8 cellular contexts compared by ENCODE assay signal in the genomic region with DNA sequence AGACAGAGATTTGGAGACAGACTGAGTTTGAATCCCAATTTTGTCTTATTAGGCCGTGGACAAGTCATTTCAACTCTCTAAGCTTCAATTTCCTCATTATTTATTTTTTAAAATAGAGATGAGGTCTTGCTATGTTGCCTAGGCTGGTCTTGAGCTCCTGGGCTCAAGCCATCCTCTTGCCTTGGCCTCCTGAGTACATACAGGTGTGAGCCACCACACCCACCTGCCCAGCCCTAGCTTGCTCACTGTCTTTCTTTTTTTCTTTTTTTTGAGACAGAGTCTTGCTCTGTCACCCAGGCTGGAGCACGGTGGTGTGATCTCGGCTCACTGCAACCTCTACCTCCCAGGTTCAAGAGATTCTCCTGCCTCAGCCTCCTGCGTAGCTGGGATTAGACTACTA. TPM values are rescaled to one million over a fixed set of nuclear protein-coding genes. Genes with fewer than 3 reads are reported as not detected.
DNase-seq lines count a peak whose midpoint lies in the region; ATAC-seq and TF ChIP-seq lines count a peak whose summit lies in the region.
"Not testable (repeated sequence)": the region's sequence is repeated elsewhere in the genome, so short reads cannot be mapped to it uniquely, and the experiment has no call there.

No MANE protein-coding gene starts in this region.

- H3K4me1 ChIP-seq in ACC112 (ENCODE audit: control insufficient read depth, insufficient read depth, low read length, unreplicated experiment), result peaks cover 24% of the 10 kb centered on the region
- peaks cover 11% of the 10 kb centered on the region for H3K4me1 ChIP-seq in Loucy (ENCODE audit: insufficient read depth, low read length, poor library complexity, severe bottlenecking)
- H3K4me1 ChIP-seq in breast epithelium, result not testable (repeated sequence)
- peaks cover 0 to 50% (median 13%) of the 10 kb centered on the region in 12 donors for H3K4me1 ChIP-seq in heart left ventricle

- H3F3A ChIP-seq in Loucy (ENCODE audit: low read depth), result not testable (repeated sequence)

- not testable (repeated sequence) for TF ChIP-seq POLR2A in breast epithelium (IDR thresholded peaks at IDR 0.05); heart left ventricle (IDR thresholded peaks at IDR 0.05)

- 89 to 94% (median 91%) methylated on average over 4 of the region's 4 CpGs for WGBS in heart left ventricle, 4 donors

- peaks cover 11% of the 10 kb centered on the region for H3K36me3 Mint-ChIP-seq in activated CD4-positive, alpha-beta T cell treated with anti-CD3 and anti-CD28 coated beads for 36 hours (ENCODE audit: low read depth)
- H3K36me3 Mint-ChIP-seq in activated T-helper 17 cell treated with anti-CD3 and anti-CD28 coated beads, Interleukin-2, amount 50 U/mL, for 72 hours (ENCODE audit: low read depth); naive thymus-derived CD8-positive, alpha-beta T cell: not testable (repeated sequence)

- not testable (repeated sequence) for H3K27me3 ChIP-seq in ACC112 (ENCODE audit: insufficient read depth, low read length); Loucy (ENCODE audit: insufficient read depth, low read length, poor library complexity, severe bottlenecking); breast epithelium; heart left ventricle

- CTCF ChIA-PET in activated CD4-positive, alpha-beta T cell treated with anti-CD3 and anti-CD28 coated beads for 36 hours (lab: Charles Lee), result interaction anchor here (0.7 to 3.4 kb wide), 10 partner anchors 9 to 53 kb away, joined by 3 to 18 read pairs (median 5); no protein-coding TSS in a partner anchor

- H3K9me2 ChIP-seq in Loucy (replicated peaks; ENCODE audit: low read depth, low read length), result not testable (repeated sequence)

- H3K9me3 ChIP-seq in Loucy (ENCODE audit: insufficient read depth, low read depth, low read length); breast epithelium; heart left ventricle: not testable (repeated sequence)

- not testable (repeated sequence) for H3K9me3 Mint-ChIP-seq in activated CD4-positive, alpha-beta T cell treated with anti-CD3 and anti-CD28 coated beads for 36 hours (ENCODE audit: low read depth); activated T-helper 17 cell treated with anti-CD3 and anti-CD28 coated beads, Interleukin-2, amount 50 U/mL, for 72 hours; naive thymus-derived CD8-positive, alpha-beta T cell

- POLR2A ChIA-PET in activated CD4-positive, alpha-beta T cell treated with anti-CD3 and anti-CD28 coated beads for 36 hours (lab: Charles Lee), result interaction anchor here (0.6 to 3.8 kb wide), 9 partner anchors 9 to 59 kb away, joined by 3 to 18 read pairs (median 7); no protein-coding TSS in a partner anchor
- POLR2A ChIA-PET in naive thymus-derived CD8-positive, alpha-beta T cell (lab: Charles Lee), result interaction anchor here (0.7 to 8.7 kb wide), 19 partner anchors 9 to 55 kb away, joined by 3 to 90 read pairs (median 5); partner anchors contain the start of gene PITPNC1

- H3K9ac ChIP-seq in Loucy (ENCODE audit: low read depth, low read length, poor library complexity, severe bottlenecking), result not testable (repeated sequence)

- H3K4me1 Mint-ChIP-seq in activated CD4-positive, alpha-beta T cell treated with anti-CD3 and anti-CD28 coated beads for 36 hours, result peaks cover 76% of the 10 kb centered on the region
- peaks cover 39% of the 10 kb centered on the region for H3K4me1 Mint-ChIP-seq in activated T-helper 17 cell treated with anti-CD3 and anti-CD28 coated beads, Interleukin-2, amount 50 U/mL, for 72 hours
- H3K4me1 Mint-ChIP-seq in naive thymus-derived CD8-positive, alpha-beta T cell, result peaks cover 34 to 92% (median 90%) of the 10 kb centered on the region in 4 donors

- intact Hi-C loops in activated CD4-positive, alpha-beta T cell treated with anti-CD3 and anti-CD28 coated beads for 36 hours (cut with DNase I, micrococcal nuclease), result loop anchor here (1.0 kb wide), 4 partner anchors 9 to 32 kb away; no protein-coding TSS in a partner anchor
- intact Hi-C loops in breast epithelium (cut with DNase I; ENCODE audit: low total_unique reads), result not testable (repeated sequence)
- intact Hi-C loops in heart left ventricle (cut with DNase I), result loop anchor here in 1 of 10 donors (5.0 kb wide), 1 partner anchor 50 kb away; no protein-coding TSS in a partner anchor

- not testable (repeated sequence) for H3K36me3 ChIP-seq in ACC112 (ENCODE audit: insufficient read depth, low read length); Loucy (ENCODE audit: insufficient read depth, low read length); breast epithelium; heart left ventricle

- not testable (repeated sequence) for H3K79me2 ChIP-seq in ACC112 (ENCODE audit: control insufficient read depth, insufficient read depth, low read length, unreplicated experiment); Loucy (ENCODE audit: insufficient read depth, low read length)

- not testable (repeated sequence) for H2AFZ ChIP-seq in ACC112 (ENCODE audit: low read length, unreplicated experiment); Loucy (ENCODE audit: low read length)

- not testable (repeated sequence) for H3K27me3 Mint-ChIP-seq in activated CD4-positive, alpha-beta T cell treated with anti-CD3 and anti-CD28 coated beads for 36 hours; activated T-helper 17 cell treated with anti-CD3 and anti-CD28 coated beads, Interleukin-2, amount 50 U/mL, for 72 hours; naive thymus-derived CD8-positive, alpha-beta T cell

- peak; percentile 57 for DNase-seq in activated CD4-positive, alpha-beta T cell treated with anti-CD3 and anti-CD28 coated beads for 36 hours
- DNase-seq in breast epithelium (ENCODE audit: low spot score in 2 of 2); heart left ventricle: not testable (repeated sequence)
- peak in 3 of 10 donors; percentile 20 to 25 (median 22) for DNase-seq in naive thymus-derived CD8-positive, alpha-beta T cell
- DNase-seq in stimulated activated CD4-positive, alpha-beta T cell treated with anti-CD3 and anti-CD28 coated beads, Interleukin-4, amount 100 ng/mL, for 24 hours, result peak; percentile 40

- ATAC-seq in activated CD4-positive, alpha-beta T cell treated with anti-CD3 and anti-CD28 coated beads for 36 hours, result peak; percentile 52
- ATAC-seq in activated T-helper 17 cell treated with anti-CD3 and anti-CD28 coated beads, Interleukin-2, amount 50 U/mL, for 72 hours (replicated peaks), result peak; percentile 51
- peak in 2 of 4 donors; percentile 3 to 13 for ATAC-seq in heart left ventricle
- peak; percentile 57 to 60 for ATAC-seq in naive thymus-derived CD8-positive, alpha-beta T cell

- peak overlapping the region; percentile 88 for H3K27ac Mint-ChIP-seq in activated CD4-positive, alpha-beta T cell treated with anti-CD3 and anti-CD28 coated beads for 36 hours
- peak overlapping the region; percentile 73 for H3K27ac Mint-ChIP-seq in activated T-helper 17 cell treated with anti-CD3 and anti-CD28 coated beads, Interleukin-2, amount 50 U/mL, for 72 hours
- H3K27ac Mint-ChIP-seq in naive thymus-derived CD8-positive, alpha-beta T cell, result peak overlapping the region; percentile 94 to 99 (median 98)

- not testable (repeated sequence) for H4K20me1 ChIP-seq in Loucy (ENCODE audit: insufficient read depth, low read length, poor library complexity, severe bottlenecking)

- H3K4me2 ChIP-seq in Loucy (ENCODE audit: low read depth, low read length, poor library complexity, severe bottlenecking), result peak overlapping the region; percentile 44

- H3K27ac ChIP-seq in ACC112 (ENCODE audit: low read depth, low read length), result peak overlapping the region; percentile 88
- peak overlapping the region; percentile 29 to 88 for H3K27ac ChIP-seq in breast epithelium
- H3K27ac ChIP-seq in heart left ventricle, result peak overlapping the region; percentile 16 to 83 (median 69)

- H3K4me3 Mint-ChIP-seq in activated CD4-positive, alpha-beta T cell treated with anti-CD3 and anti-CD28 coated beads for 36 hours, result peak overlapping the region; percentile 20
- H3K4me3 Mint-ChIP-seq in activated T-helper 17 cell treated with anti-CD3 and anti-CD28 coated beads, Interleukin-2, amount 50 U/mL, for 72 hours, result peak overlapping the region; percentile 57
- H3K4me3 Mint-ChIP-seq in naive thymus-derived CD8-positive, alpha-beta T cell, result peak overlapping the region; percentile 45 to 76 (median 64)

- TF ChIP-seq CTCF in Loucy (conservative IDR thresholded peaks at IDR 0.05; ENCODE audit: low read length); breast epithelium (IDR thresholded peaks at IDR 0.05); heart left ventricle (IDR thresholded peaks at IDR 0.05): not testable (repeated sequence)

- H3K4me3 ChIP-seq in ACC112 (ENCODE audit: low read depth, low read length); Loucy (ENCODE audit: low read length, poor library complexity, severe bottlenecking); breast epithelium; heart left ventricle: not testable (repeated sequence)

RNA-seq across cellular contexts. Expression of gene PITPNC1, which starts 45.2 kb away (rescaled TPM):
- total RNA-seq in activated CD4-positive, alpha-beta T cell treated with anti-CD3 and anti-CD28 coated beads for 36 hours, result 10 to 100 TPM; 41.6 to 56.3 TPM
- total RNA-seq in activated T-helper 17 cell treated with anti-CD3 and anti-CD28 coated beads, Interleukin-2, amount 50 U/mL, for 72 hours, result 10 to 100 TPM; 43.0 to 45.4 TPM
- 10 to 100 TPM; 11.0 to 17.7 (median 14.8) TPM for total RNA-seq in breast epithelium
- 10 to 100 TPM in 6 of 9 donors, 1 to 10 TPM in 3; 8.4 to 20.8 (median 11.3) TPM for total RNA-seq in heart left ventricle
- polyA plus RNA-seq in heart left ventricle, result 10 to 100 TPM in 1 of 2 donors, 1 to 10 TPM in 1; 7.0 to 15.8 TPM
- 100 to 1,000 TPM; 128 to 133 TPM for total RNA-seq in naive thymus-derived CD8-positive, alpha-beta T cell
- polyA plus RNA-seq in naive thymus-derived CD8-positive, alpha-beta T cell, result 100 to 1,000 TPM; 119 to 159 (median 125) TPM

RNA-seq across cellular contexts. Expression of gene PSMD12, which starts 55.9 kb away (rescaled TPM):
- 100 to 1,000 TPM; 100 to 101 TPM for total RNA-seq in activated CD4-positive, alpha-beta T cell treated with anti-CD3 and anti-CD28 coated beads for 36 hours
- 100 to 1,000 TPM in 1 of 2 donors, 10 to 100 TPM in 1; 83.0 to 112 TPM for total RNA-seq in activated T-helper 17 cell treated with anti-CD3 and anti-CD28 coated beads, Interleukin-2, amount 50 U/mL, for 72 hours
- total RNA-seq in breast epithelium (10 to 100 TPM; 21.2 to 33.6 (median 30.5) TPM), heart left ventricle (10 to 100 TPM; 18.2 to 57.2 (median 46.5) TPM)
- polyA plus RNA-seq in heart left ventricle, result 10 to 100 TPM; 25.8 to 57.5 TPM
- 10 to 100 TPM; 44.6 to 45.4 TPM for total RNA-seq in naive thymus-derived CD8-positive, alpha-beta T cell
- 10 to 100 TPM; 32.0 to 33.0 (median 32.5) TPM for polyA plus RNA-seq in naive thymus-derived CD8-positive, alpha-beta T cell
